Comparison of ENCODE assay signal across 8 cellular contexts in the genomic region with DNA sequence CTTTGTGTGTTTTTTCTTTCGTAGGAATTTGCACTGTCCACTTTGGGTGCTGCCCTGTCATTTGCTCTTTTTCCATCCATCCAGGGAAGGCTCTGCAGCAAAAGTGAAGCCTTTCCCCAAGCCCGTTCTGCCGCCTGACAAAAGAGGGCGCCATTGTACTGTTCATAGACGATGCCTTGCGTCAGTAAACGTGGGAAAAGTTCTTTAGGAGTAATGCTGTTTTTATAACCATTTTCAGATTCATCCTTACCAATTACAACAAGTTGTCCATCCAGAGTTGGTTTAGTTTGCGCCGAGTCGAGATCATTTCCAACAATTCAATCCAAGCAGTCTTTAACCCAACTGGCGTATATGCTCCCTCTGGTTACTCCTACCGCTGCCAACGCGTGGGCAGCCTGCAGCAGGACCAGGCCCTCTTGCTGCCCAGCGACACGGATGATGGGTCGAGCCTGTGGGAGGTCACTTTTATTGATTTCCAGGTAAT. TPM values are rescaled to one million over a fixed set of nuclear protein-coding genes. Genes with fewer than 3 reads are reported as not detected.
DNase-seq lines count a peak whose midpoint lies in the region; ATAC-seq, FAIRE-seq and TF ChIP-seq lines count a peak whose summit lies in the region.

No MANE protein-coding gene starts in this region.

- H3K9me2 ChIP-seq in hepatocyte (replicated peaks; ENCODE audit: insufficient read depth) = no peaks in the 10 kb centered on the region

- H3K9me3 ChIP-seq in OCI-LY3 (ENCODE audit: insufficient read depth, low read length) = no peaks in the 10 kb centered on the region
- H3K9me3 ChIP-seq in astrocyte (ENCODE audit: insufficient read depth, low read depth, low read length) = no peaks in the 10 kb centered on the region
- H3K9me3 ChIP-seq in hepatocyte (ENCODE audit: low read depth) = no peaks in the 10 kb centered on the region

- no peaks in the 10 kb centered on the region for H3K9me3 Mint-ChIP-seq in astrocyte (ENCODE audit: unreplicated experiment)

- H3K4me2 ChIP-seq in OCI-LY3 (ENCODE audit: low read length) (no peak overlapping the region), astrocyte (ENCODE audit: low read length) (no peak overlapping the region), hepatocyte (peak overlapping the region; percentile 39)

- H3K27ac Mint-ChIP-seq in astrocyte (ENCODE audit: unreplicated experiment) = peak overlapping the region; percentile 6

- H3K4me1 ChIP-seq in OCI-LY3 (ENCODE audit: low read length) = no peaks in the 10 kb centered on the region
- H3K4me1 ChIP-seq in astrocyte (ENCODE audit: insufficient read depth, low read length) = peaks cover 12% of the 10 kb centered on the region
- H3K4me1 ChIP-seq in hepatocyte (ENCODE audit: insufficient read depth) = peaks cover 12% of the 10 kb centered on the region

- FAIRE-seq in astrocyte (lab: Jason Lieb, UNC) = peak; percentile 88

- ATAC-seq in HG02678 (IDR thresholded peaks at IDR 0.05; ENCODE audit: unreplicated experiment) (no peak), HG03159 (IDR thresholded peaks at IDR 0.05; ENCODE audit: unreplicated experiment) (no peak)

- H3K27ac ChIP-seq in OCI-LY3 (ENCODE audit: low read length) (no peak overlapping the region), astrocyte (ENCODE audit: low read depth, low read length) (no peak overlapping the region), hepatocyte (peak overlapping the region; percentile 18)

- H3K4me3 ChIP-seq in OCI-LY3 (ENCODE audit: low read length) (no peak overlapping the region), astrocyte (ENCODE audit: insufficient read depth, low read depth, low read length) (no peak overlapping the region), hepatocyte (no peak overlapping the region)

- no peaks in the 10 kb centered on the region for H3K27me3 Mint-ChIP-seq in astrocyte (ENCODE audit: low read depth, unreplicated experiment)

- H3K79me2 ChIP-seq in OCI-LY3 (ENCODE audit: low read length) = no peaks in the 10 kb centered on the region
- no peaks in the 10 kb centered on the region for H3K79me2 ChIP-seq in astrocyte (ENCODE audit: insufficient read depth, low read length)
- no peaks in the 10 kb centered on the region for H3K79me2 ChIP-seq in hepatocyte

- H3K9ac ChIP-seq in OCI-LY3 (ENCODE audit: low read length) (no peak overlapping the region), astrocyte (ENCODE audit: low read length) (peak overlapping the region; percentile 28)

- H4K20me1 ChIP-seq in OCI-LY3 (ENCODE audit: insufficient read depth, low read length) (no peaks in the 10 kb centered on the region), astrocyte (ENCODE audit: insufficient read depth, low read length) (no peaks in the 10 kb centered on the region), hepatocyte (ENCODE audit: insufficient read depth, poor library complexity, severe bottlenecking) (no peaks in the 10 kb centered on the region)

- H3K36me3 ChIP-seq in OCI-LY3 (replicated peaks; ENCODE audit: low read depth, low read length) = peaks cover 4% of the 10 kb centered on the region
- H3K36me3 ChIP-seq in astrocyte (ENCODE audit: insufficient read depth, low read length) = no peaks in the 10 kb centered on the region
- no peaks in the 10 kb centered on the region for H3K36me3 ChIP-seq in hepatocyte (replicated peaks; ENCODE audit: insufficient read depth, low read depth)

- 43% methylated on average over 17 of the region's 17 CpGs for WGBS in hepatocyte (ENCODE audit: low lambda C conversion rate, missing lambda C conversion rate)

- peaks cover 3% of the 10 kb centered on the region for H3K36me3 Mint-ChIP-seq in astrocyte (ENCODE audit: low read depth, unreplicated experiment)

- no peaks in the 10 kb centered on the region for H3K27me3 ChIP-seq in OCI-LY3 (ENCODE audit: low read depth, low read length)
- no peaks in the 10 kb centered on the region for H3K27me3 ChIP-seq in astrocyte (ENCODE audit: insufficient read depth, low read length)
- H3K27me3 ChIP-seq in hepatocyte = no peaks in the 10 kb centered on the region

- no peak overlapping the region for H2AFZ ChIP-seq in OCI-LY3 (ENCODE audit: low read depth, low read length)
- H2AFZ ChIP-seq in astrocyte (ENCODE audit: low read depth, low read length) = no peak overlapping the region
- no peak overlapping the region for H2AFZ ChIP-seq in hepatocyte

- DNase-seq in Daoy (ENCODE audit: low read depth) (peak; percentile 76), HUDEP-2 (lab: John Stamatoyannopoulos, UW; ENCODE audit: unreplicated experiment in 76 of 76) (peak in 48 of 76 experiments; percentile 1 to 54 (median 16)), astrocyte (ENCODE audit: low read depth) (peak; percentile 64), hepatocyte (ENCODE audit: low spot score) (peak; percentile 85), smooth muscle cell of the brain vasculature (ENCODE audit: low read depth, low spot score) (peak; percentile 51)

- H3K4me3 Mint-ChIP-seq in astrocyte (ENCODE audit: unreplicated experiment) = no peak overlapping the region

- peaks cover 34% of the 10 kb centered on the region for H3K4me1 Mint-ChIP-seq in astrocyte (ENCODE audit: low read depth, unreplicated experiment)

- TF ChIP-seq CTCF in OCI-LY3 (IDR thresholded peaks at IDR 0.05; ENCODE audit: low read depth, low read length) (peak; percentile 78), astrocyte (IDR thresholded peaks at IDR 0.05; ENCODE audit: insufficient read depth, low read depth, low read length) (peak; percentile 100), hepatocyte (IDR thresholded peaks at IDR 0.05; ENCODE audit: poor library complexity) (peak; percentile 94)

RNA-seq across cellular contexts. Expression of a gene that starts 34.3 kb away (rescaled TPM):
- 4,285 and 5,872 TPM in 2 replicates for total RNA-seq in Daoy (2014; rRNA removed; shearing (Covaris generic))
- 1,547 and 1,683 TPM in 2 replicates for total RNA-seq in astrocyte
- 3,018 and 3,452 TPM in 2 replicates for total RNA-seq in hepatocyte
- 757 and 797 TPM in 2 replicates for polyA plus RNA-seq in hepatocyte

Comparison
In these comparisons a context has a peak if more than half of its experiments do, and no peak if none do; other contexts are left out.
1. DNase-seq: peak in every context shown above with its lines; median percentile 85 in hepatocyte; 76 in Daoy; 64 in astrocyte; 51 in smooth muscle cell of the brain vasculature; 16 in HUDEP-2.